ENCODE assay signal across 22 cellular contexts in the genomic region with DNA sequence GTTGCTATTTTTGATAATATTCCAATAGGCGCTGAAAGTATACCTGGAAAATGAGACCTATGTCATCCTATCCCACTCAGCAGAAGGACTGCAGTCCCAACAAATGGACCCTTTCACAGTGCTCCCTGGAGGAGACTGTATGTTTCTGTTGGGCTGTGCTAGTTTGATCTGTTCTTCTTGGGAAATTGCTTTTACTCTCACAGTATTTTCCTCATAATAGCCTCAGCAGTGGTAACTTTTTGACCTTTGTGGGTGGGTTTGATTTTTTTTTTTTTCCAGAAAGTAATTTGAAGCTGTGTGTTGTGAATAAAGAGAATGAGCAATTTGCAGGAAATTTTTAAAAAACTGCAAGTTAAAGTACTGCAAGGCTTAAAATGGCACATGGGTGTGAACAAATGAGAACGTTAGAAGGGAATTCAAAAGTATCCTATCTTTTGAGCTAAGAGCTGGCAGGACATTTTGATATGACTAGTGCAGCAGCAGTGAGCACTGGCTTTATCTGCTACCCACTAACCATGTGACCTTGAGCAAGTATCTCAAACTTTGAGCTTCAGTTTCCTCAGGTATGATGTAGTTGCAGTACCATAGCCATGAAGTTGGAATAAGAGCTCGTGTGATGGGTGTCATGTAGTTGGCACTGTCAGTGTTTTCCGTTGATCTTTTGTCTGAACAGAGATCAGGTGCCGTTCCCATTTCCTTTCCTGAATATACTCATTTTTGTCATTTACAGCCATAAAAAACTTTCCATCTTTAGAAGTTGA.
DNase-seq lines count a peak whose midpoint lies in the region; ATAC-seq, FAIRE-seq and TF ChIP-seq lines count a peak whose summit lies in the region.
"Had no signal": no experiment of that assay in that cellular context is flagged by ENCODE, and none has a peak within 500 bp of the region (broad histone marks: within the 10 kb centered on the region; RNA-seq: fewer than 3 reads in every experiment).

No MANE protein-coding gene starts in this region.

- TF ChIP-seq CTCF in epithelial cell of proximal tubule (conservative IDR thresholded peaks at IDR 0.05; ENCODE audit: low read depth, low read length) (no peak), HepG2 (CRISPR knock-in tag; IDR thresholded peaks at IDR 0.05) (no peak), type B pancreatic cell (conservative IDR thresholded peaks at IDR 0.05) (no peak)

- H3K9me3 ChIP-seq in HepG2 (ENCODE audit: low read length) = no peaks in the 10 kb centered on the region

- H3K9ac ChIP-seq in HepG2 (ENCODE audit: insufficient read depth, low read depth, low read length) = no peak overlapping the region

- 83% methylated on average over 5 of the region's 5 CpGs for WGBS in HepG2 (ENCODE audit: low lambda C conversion rate)

- DNase-seq in DMS53 (lab: John Stamatoyannopoulos, UW) (peak; percentile 3), DMS53 treated with DMSO at 0.1 percent for 48 hours (lab: John Stamatoyannopoulos, UW; ENCODE audit: unreplicated experiment) (no peak), epithelial cell of proximal tubule (ENCODE audit: low read depth) (no peak), HepG2 (ENCODE audit: low spot score) (no peak), type B pancreatic cell (ENCODE audit: extremely low spot score, unreplicated experiment) (no peak), hepatic stellate cell (ENCODE audit: low spot score) (no peak)
- DNase-seq: 8988T; activated CD4-positive, alpha-beta T cell treated with anti-CD3 and anti-CD28 coated beads, Interleukin-2, amount 10 ng/mL, durations not matched to agents 24 days and 14 days; activated T-cell treated with anti-CD3 and anti-CD28 coated beads, Interleukin-2, amount 50 U/mL, for 4 hours; CD4-positive, alpha-beta memory T cell; cortex of kidney; foreskin keratinocyte; immature natural killer cell; NCI-H526 treated with DMSO at 0.1 percent for 48 hours; RPMI8226; stimulated activated CD4-positive, alpha-beta T cell treated with anti-CD3 and anti-CD28 coated beads, Interleukin-2, amount 100 ng/mL, for 48 hours; trophoblast cell had no signal

- peaks cover 39% of the 10 kb centered on the region for H3K4me1 Mint-ChIP-seq in type B pancreatic cell (ENCODE audit: unreplicated experiment)

- no peaks in the 10 kb centered on the region for H4K20me1 ChIP-seq in HepG2 (ENCODE audit: insufficient read depth, low read length)

- peak overlapping the region; percentile 15 for H3K4me3 Mint-ChIP-seq in type B pancreatic cell
- H3K4me3 Mint-ChIP-seq: activated CD4-positive, alpha-beta T cell treated with anti-CD3 and anti-CD28 coated beads, Interleukin-2, amount 10 ng/mL, durations not matched to agents 24 days and 14 days; activated T-cell treated with anti-CD3 and anti-CD28 coated beads, Interleukin-2, amount 50 U/mL, for 4 hours; CD4-positive, alpha-beta memory T cell; immature natural killer cell; T-helper 1 cell treated with Interleukin-12 subunit alpha and Interleukin-12 subunit beta and Interleukin-4 antibody, amounts not matched to agents 30 μg/mL and 1 μg/mL, for 36 hours had no signal

- H3K4me3 ChIP-seq in epithelial cell of proximal tubule (ENCODE audit: low read depth, low read length) (peak overlapping the region; percentile 32), HepG2 (replicated peaks in 1 of 3; ENCODE audit: insufficient read depth in 1 of 3, low read depth in 2 of 3, low read length in 3 of 3) (no peak overlapping the region)

- POLR2A ChIA-PET in HepG2 (lab: Yijun Ruan, JAX) = interaction anchor here (1.0 kb wide), 1 partner anchor 12 kb away, joined by 4 read pairs; no protein-coding TSS in a partner anchor

- no peaks in the 10 kb centered on the region for H3K79me2 ChIP-seq in HepG2 (ENCODE audit: insufficient read depth, low read length)

- H3K27me3 ChIP-seq in HepG2 (ENCODE audit: control insufficient read depth in 1 of 2, insufficient read depth in 2 of 2, low read length in 2 of 2) = no peaks in the 10 kb centered on the region
- H3K27me3 ChIP-seq: foreskin keratinocyte had no signal

- H2AFZ ChIP-seq in HepG2 (ENCODE audit: low read length) = no peak overlapping the region

- H3K4me2 ChIP-seq in HepG2 (ENCODE audit: low read depth, low read length) = no peak overlapping the region

- no peak for ATAC-seq in HepG2
- ATAC-seq in GM18505 (IDR thresholded peaks at IDR 0.05; ENCODE audit: unreplicated experiment) = no peak
- no peak for ATAC-seq in GM18520 (IDR thresholded peaks at IDR 0.05; ENCODE audit: unreplicated experiment)
- ATAC-seq: activated T-cell treated with anti-CD3 and anti-CD28 coated beads, Interleukin-2, amount 50 U/mL, for 4 hours; foreskin keratinocyte had no signal

- H3K27ac ChIP-seq in HepG2 (ENCODE audit: extremely low read length, insufficient read depth, low read length) = no peak overlapping the region
- H3K27ac ChIP-seq: foreskin keratinocyte, HL-60 had no signal

- TF ChIP-seq POLR2A in HepG2 (IDR thresholded peaks at IDR 0.05; ENCODE audit: insufficient read depth in 1 of 2, low read depth in 2 of 2, low read length in 2 of 2) = no peak
- no peak for TF ChIP-seq POLR2A in GM18505 (IDR thresholded peaks at IDR 0.05; ENCODE audit: borderline replicate concordance, extremely low read depth, insufficient read depth, insufficient read length)

- H3K27ac Mint-ChIP-seq in type B pancreatic cell = no peak overlapping the region
- H3K27ac Mint-ChIP-seq: activated CD4-positive, alpha-beta T cell treated with anti-CD3 and anti-CD28 coated beads, Interleukin-2, amount 10 ng/mL, durations not matched to agents 24 days and 14 days; immature natural killer cell; T-helper 1 cell treated with Interleukin-12 subunit alpha and Interleukin-12 subunit beta and Interleukin-4 antibody, amounts not matched to agents 30 μg/mL and 1 μg/mL, for 36 hours had no signal

- no peaks in the 10 kb centered on the region for H3K36me3 ChIP-seq in HepG2 (replicated peaks in 1 of 2; ENCODE audit: control insufficient read depth in 1 of 2, insufficient read depth in 2 of 2, low read length in 2 of 2)

- H3K9me3 Mint-ChIP-seq in type B pancreatic cell = no peaks in the 10 kb centered on the region
- H3K9me3 Mint-ChIP-seq: activated CD4-positive, alpha-beta T cell treated with anti-CD3 and anti-CD28 coated beads, Interleukin-2, amount 10 ng/mL, durations not matched to agents 24 days and 14 days; activated T-cell treated with anti-CD3 and anti-CD28 coated beads, Interleukin-2, amount 50 U/mL, for 4 hours; immature natural killer cell; T-helper 1 cell treated with Interleukin-12 subunit alpha and Interleukin-12 subunit beta and Interleukin-4 antibody, amounts not matched to agents 30 μg/mL and 1 μg/mL, for 36 hours had no signal

- H3K27me3 Mint-ChIP-seq in type B pancreatic cell = no peaks in the 10 kb centered on the region
- H3K27me3 Mint-ChIP-seq: activated CD4-positive, alpha-beta T cell treated with anti-CD3 and anti-CD28 coated beads, Interleukin-2, amount 10 ng/mL, durations not matched to agents 24 days and 14 days; CD4-positive, alpha-beta memory T cell had no signal

- no peak for TF ChIP-seq RAD21 in HepG2 (CRISPR knock-in tag; IDR thresholded peaks at IDR 0.05)

- BruUV-seq in HepG2 (replicated peaks; lab: Mats Ljungman, UMichigan) = no TSS peak

- peak; percentile 32 for FAIRE-seq in HepG2 (lab: Jason Lieb, UNC)
- FAIRE-seq: GM12892 had no signal

- CTCF ChIA-PET in HepG2 (lab: Yijun Ruan, JAX; ENCODE audit: low intra/inter-chr PET ratio, low total read pairs) = no interaction called here

- TF ChIP-seq EP300 in HepG2 (IDR thresholded peaks at IDR 0.05; ENCODE audit: low read depth in 2 of 2, low read length in 2 of 2) = no peak
- no peak for TF ChIP-seq EP300 in HepG2 (CRISPR knock-in tag; IDR thresholded peaks at IDR 0.05; ENCODE audit: borderline replicate concordance)

- H3K4me1 ChIP-seq in HepG2 (ENCODE audit: insufficient read depth, low read length) = peaks cover 27% of the 10 kb centered on the region

- peaks cover 8% of the 10 kb centered on the region for H3K36me3 Mint-ChIP-seq in type B pancreatic cell

- in situ Hi-C loops in HepG2 (cut with HindIII; ENCODE audit: extremely low pct_ligation_motif_present, low pct_unique_long_range_greater_than_20kb) = no loop called here

- intact Hi-C loops in HepG2 (cut with micrococcal nuclease; ENCODE audit: unreplicated experiment) = no loop called here

TF ChIP-seq in HepG2, 621 proteins besides CTCF, POLR2A, EP300 and RAD21:
- no peak for TF ChIP-seq TMF1 (CRISPR knock-in tag; IDR thresholded peaks at IDR 0.05; ENCODE audit: low read depth)
- TF ChIP-seq, protein P1, sequence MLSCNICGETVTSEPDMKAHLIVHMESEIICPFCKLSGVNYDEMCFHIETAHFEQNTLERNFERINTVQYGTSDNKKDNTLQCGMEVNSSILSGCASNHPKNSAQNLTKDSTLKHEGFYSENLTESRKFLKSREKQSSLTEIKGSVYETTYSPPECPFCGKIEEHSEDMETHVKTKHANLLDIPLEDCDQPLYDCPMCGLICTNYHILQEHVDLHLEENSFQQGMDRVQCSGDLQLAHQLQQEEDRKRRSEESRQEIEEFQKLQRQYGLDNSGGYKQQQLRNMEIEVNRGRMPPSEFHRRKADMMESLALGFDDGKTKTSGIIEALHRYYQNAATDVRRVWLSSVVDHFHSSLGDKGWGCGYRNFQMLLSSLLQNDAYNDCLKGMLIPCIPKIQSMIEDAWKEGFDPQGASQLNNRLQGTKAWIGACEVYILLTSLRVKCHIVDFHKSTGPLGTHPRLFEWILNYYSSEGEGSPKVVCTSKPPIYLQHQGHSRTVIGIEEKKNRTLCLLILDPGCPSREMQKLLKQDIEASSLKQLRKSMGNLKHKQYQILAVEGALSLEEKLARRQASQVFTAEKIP (CRISPR knock-in tag; IDR thresholded peaks at IDR 0.05; ENCODE audit: borderline replicate concordance) = no peak
- no peak for TF ChIP-seq PAX8 (CRISPR knock-in tag; IDR thresholded peaks at IDR 0.05; ENCODE audit: borderline replicate concordance)
- TF ChIP-seq, protein P2, sequence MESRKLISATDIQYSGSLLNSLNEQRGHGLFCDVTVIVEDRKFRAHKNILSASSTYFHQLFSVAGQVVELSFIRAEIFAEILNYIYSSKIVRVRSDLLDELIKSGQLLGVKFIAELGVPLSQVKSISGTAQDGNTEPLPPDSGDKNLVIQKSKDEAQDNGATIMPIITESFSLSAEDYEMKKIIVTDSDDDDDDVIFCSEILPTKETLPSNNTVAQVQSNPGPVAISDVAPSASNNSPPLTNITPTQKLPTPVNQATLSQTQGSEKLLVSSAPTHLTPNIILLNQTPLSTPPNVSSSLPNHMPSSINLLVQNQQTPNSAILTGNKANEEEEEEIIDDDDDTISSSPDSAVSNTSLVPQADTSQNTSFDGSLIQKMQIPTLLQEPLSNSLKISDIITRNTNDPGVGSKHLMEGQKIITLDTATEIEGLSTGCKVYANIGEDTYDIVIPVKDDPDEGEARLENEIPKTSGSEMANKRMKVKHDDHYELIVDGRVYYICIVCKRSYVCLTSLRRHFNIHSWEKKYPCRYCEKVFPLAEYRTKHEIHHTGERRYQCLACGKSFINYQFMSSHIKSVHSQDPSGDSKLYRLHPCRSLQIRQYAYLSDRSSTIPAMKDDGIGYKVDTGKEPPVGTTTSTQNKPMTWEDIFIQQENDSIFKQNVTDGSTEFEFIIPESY (CRISPR knock-in tag; IDR thresholded peaks at IDR 0.05) = no peak
- no peak for TF ChIP-seq ZNF768 (CRISPR knock-in tag; IDR thresholded peaks at IDR 0.05)
- TF ChIP-seq NFKB2 (CRISPR knock-in tag; IDR thresholded peaks at IDR 0.05; ENCODE audit: borderline replicate concordance) = no peak
- TF ChIP-seq ZNF619 (CRISPR knock-in tag; IDR thresholded peaks at IDR 0.05) = no peak
